2 cellular contexts compared by ENCODE assay signal in the genomic region with DNA sequence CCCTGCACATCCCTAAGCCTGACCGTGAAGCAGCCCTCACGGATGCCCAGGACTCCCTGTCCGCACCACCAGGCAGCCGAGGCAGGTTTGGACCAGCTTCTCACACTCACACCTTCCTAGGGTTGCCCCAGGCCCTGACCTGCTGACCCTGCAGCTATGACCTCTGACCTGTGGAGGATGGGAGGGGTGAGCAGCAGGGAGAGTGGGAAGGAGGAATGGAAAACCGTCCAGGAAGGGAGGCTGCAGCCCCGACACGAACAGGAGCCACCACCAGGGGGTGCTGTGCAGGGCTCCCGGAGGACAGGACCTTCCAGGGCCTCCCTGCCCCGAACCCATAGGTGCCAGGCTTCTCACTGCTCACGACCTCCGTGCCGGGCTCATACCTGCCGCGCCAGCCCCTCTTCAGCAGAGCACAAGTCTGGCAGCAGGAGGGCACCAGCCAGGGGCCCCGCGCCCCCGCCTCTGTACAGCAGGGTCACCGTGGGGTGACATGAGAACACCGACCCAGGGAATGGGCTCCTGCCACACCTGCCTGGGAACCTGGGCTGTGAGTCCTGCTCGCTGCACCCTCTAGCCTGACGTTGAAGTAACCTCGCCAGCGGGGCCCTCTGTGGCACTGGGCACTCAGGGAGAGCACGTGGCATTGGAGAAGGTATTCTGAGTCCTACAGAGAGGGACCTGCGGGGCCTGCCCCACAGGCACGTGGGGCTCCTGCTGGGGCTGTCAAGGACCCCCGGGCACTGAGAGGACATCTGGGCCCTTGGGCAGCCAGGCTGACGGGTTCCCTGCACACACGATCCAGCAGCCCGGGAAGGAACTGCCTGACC.
TF ChIP-seq lines count a peak whose summit lies in the region.

No MANE protein-coding gene starts in this region.

TF ChIP-seq in HCT116, 20 proteins besides CTCF, POLR2A, EP300 and RAD21:
- TF ChIP-seq, protein P1, sequence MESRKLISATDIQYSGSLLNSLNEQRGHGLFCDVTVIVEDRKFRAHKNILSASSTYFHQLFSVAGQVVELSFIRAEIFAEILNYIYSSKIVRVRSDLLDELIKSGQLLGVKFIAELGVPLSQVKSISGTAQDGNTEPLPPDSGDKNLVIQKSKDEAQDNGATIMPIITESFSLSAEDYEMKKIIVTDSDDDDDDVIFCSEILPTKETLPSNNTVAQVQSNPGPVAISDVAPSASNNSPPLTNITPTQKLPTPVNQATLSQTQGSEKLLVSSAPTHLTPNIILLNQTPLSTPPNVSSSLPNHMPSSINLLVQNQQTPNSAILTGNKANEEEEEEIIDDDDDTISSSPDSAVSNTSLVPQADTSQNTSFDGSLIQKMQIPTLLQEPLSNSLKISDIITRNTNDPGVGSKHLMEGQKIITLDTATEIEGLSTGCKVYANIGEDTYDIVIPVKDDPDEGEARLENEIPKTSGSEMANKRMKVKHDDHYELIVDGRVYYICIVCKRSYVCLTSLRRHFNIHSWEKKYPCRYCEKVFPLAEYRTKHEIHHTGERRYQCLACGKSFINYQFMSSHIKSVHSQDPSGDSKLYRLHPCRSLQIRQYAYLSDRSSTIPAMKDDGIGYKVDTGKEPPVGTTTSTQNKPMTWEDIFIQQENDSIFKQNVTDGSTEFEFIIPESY (IDR thresholded peaks at IDR 0.05; ENCODE audit: extremely low read depth, insufficient replicate concordance, low read length) = no peak
- no peak for TF ChIP-seq JUND (IDR thresholded peaks at IDR 0.05)
- TF ChIP-seq CEBPB (IDR thresholded peaks at IDR 0.05; ENCODE audit: low read depth) = no peak
- no peak; the same call in 1 of the 2 replicates for TF ChIP-seq POLR2AphosphoS5 (IDR thresholded peaks at IDR 0.05; ENCODE audit: low read depth, low read length)
- no peak for TF ChIP-seq SP1 (IDR thresholded peaks at IDR 0.05; ENCODE audit: low read depth)

TF ChIP-seq in SK-N-SH, 30 proteins besides CTCF, POLR2A, EP300 and RAD21:
- TF ChIP-seq SMC3 (IDR thresholded peaks at IDR 0.05; ENCODE audit: low read depth, low read length) (peak; percentile 87), RCOR1 (IDR thresholded peaks at IDR 0.05; ENCODE audit: low read length) (no peak), RFX5 (IDR thresholded peaks at IDR 0.05; ENCODE audit: low read length) (no peak)
